In the genomic region with DNA sequence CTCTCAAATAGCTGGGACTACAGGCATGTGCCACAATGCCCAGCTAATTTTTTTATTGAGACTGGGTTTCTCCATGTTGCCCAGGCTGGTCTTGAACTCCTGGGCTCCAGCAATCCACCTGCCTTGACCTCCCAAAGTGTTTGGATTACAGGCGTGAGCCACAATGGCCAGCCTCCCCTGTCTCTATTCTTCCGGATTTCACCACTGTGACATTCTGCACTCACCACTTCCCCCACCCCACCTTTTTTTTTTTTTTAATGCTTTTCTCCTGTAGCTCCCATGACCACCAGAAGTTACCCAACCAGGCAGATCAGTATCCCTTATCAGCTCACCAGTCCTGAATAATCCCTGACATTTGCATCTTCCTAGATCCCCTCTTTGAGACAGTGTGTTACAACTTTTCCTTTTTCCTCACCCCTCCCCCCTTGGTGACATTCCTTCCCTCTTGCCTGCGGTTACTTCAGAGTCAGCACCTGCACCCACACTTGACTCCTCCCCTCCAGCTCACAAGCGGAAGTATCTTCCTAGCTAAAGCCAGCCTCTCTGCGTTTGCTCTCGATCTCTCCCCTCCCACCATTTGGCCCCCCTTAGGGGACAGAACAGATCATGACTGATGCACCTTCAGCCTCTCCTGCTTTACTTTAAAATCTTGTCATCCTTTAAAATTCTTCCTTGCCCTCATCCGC, we compare ENCODE assay signal across 9 cellular contexts. TPM values are rescaled to one million over a fixed set of nuclear protein-coding genes. Genes with fewer than 3 reads are reported as not detected.
DNase-seq lines count a peak whose midpoint lies in the region; ATAC-seq and TF ChIP-seq lines count a peak whose summit lies in the region.
"Had no signal": no experiment of that assay in that cellular context is flagged by ENCODE, and none has a peak within 500 bp of the region (broad histone marks: within the 10 kb centered on the region; RNA-seq: fewer than 3 reads in every experiment).

No MANE protein-coding gene starts in this region.

- DNase-seq in GM19238 (ENCODE audit: insufficient read length, low spot score) (peak; percentile 54), OCI-LY7 (ENCODE audit: low spot score) (peak; percentile 95), heart left ventricle (peak in 4 of 5 donors; percentile 32 to 52 (median 48)), esophagus muscularis mucosa (ENCODE audit: extremely low spot score) (no peak)
- DNase-seq in activated T-cell treated with anti-CD3 and anti-CD28 coated beads, Interleukin-2, amount 50 U/mL, for 4 hours: peak; percentile 59
- DNase-seq: psoas muscle had no signal

- peaks cover 46% of the 10 kb centered on the region for H3K4me1 Mint-ChIP-seq in activated T-cell treated with anti-CD3 and anti-CD28 coated beads, Interleukin-2, amount 50 U/mL, for 4 hours (ENCODE audit: low read depth)

- H3K9ac ChIP-seq in BLaER1: peak overlapping the region; percentile 60; the same call in 1 of the 2 replicates

- BruUV-seq in OCI-LY7 (replicated peaks; lab: Mats Ljungman, UMichigan): no TSS peak

- no peak for TF ChIP-seq CTCF in OCI-LY7 (conservative IDR thresholded peaks at IDR 0.05; ENCODE audit: low read length)
- no peak for TF ChIP-seq CTCF in heart left ventricle (IDR thresholded peaks at IDR 0.05)
- no peak for TF ChIP-seq CTCF in esophagus muscularis mucosa (IDR thresholded peaks at IDR 0.05)

- H3K36me3 Mint-ChIP-seq in activated T-cell treated with anti-CD3 and anti-CD28 coated beads, Interleukin-2, amount 50 U/mL, for 4 hours (ENCODE audit: insufficient read depth): no peaks in the 10 kb centered on the region

- no peak for TF ChIP-seq EP300 in esophagus muscularis mucosa (IDR thresholded peaks at IDR 0.05)

- H3K36me3 ChIP-seq in BLaER1: no peaks in the 10 kb centered on the region
- H3K36me3 ChIP-seq in OCI-LY7 (ENCODE audit: insufficient read depth, low read length): no peaks in the 10 kb centered on the region
- H3K36me3 ChIP-seq in heart left ventricle: no peaks in the 10 kb centered on the region
- H3K36me3 ChIP-seq in esophagus muscularis mucosa: no peaks in the 10 kb centered on the region

- peaks cover 35% of the 10 kb centered on the region for H3K4me1 ChIP-seq in BLaER1
- H3K4me1 ChIP-seq in OCI-LY7 (ENCODE audit: insufficient read depth, low read length, poor library complexity, severe bottlenecking): peaks cover 59% of the 10 kb centered on the region
- H3K4me1 ChIP-seq in heart left ventricle: peaks cover 0 to 28% (median 0%) of the 10 kb centered on the region in 12 donors
- H3K4me1 ChIP-seq in esophagus muscularis mucosa: no peaks in the 10 kb centered on the region
- H3K4me1 ChIP-seq: psoas muscle had no signal

- WGBS in heart left ventricle, 4 donors: 63 to 79% (median 76%) methylated on average over 7 of the region's 7 CpGs
- WGBS in esophagus muscularis mucosa: 52% methylated on average over 7 of the region's 7 CpGs

- H3K79me2 ChIP-seq in OCI-LY7 (ENCODE audit: insufficient read depth, low read depth, low read length): no peaks in the 10 kb centered on the region

- H3K9me3 ChIP-seq in BLaER1: no peaks in the 10 kb centered on the region
- H3K9me3 ChIP-seq in OCI-LY7 (ENCODE audit: low read length): no peaks in the 10 kb centered on the region
- H3K9me3 ChIP-seq in heart left ventricle: no peaks in the 10 kb centered on the region
- no peaks in the 10 kb centered on the region for H3K9me3 ChIP-seq in esophagus muscularis mucosa
- H3K9me3 ChIP-seq: psoas muscle had no signal

- H3K4me2 ChIP-seq in BLaER1 (peak overlapping the region; percentile 87), OCI-LY7 (ENCODE audit: low read length) (peak overlapping the region; percentile 88)

- no peaks in the 10 kb centered on the region for H4K20me1 ChIP-seq in BLaER1
- no peaks in the 10 kb centered on the region for H4K20me1 ChIP-seq in OCI-LY7 (ENCODE audit: insufficient read depth, low read length)

- no peaks in the 10 kb centered on the region for H3K9me2 ChIP-seq in OCI-LY7 (ENCODE audit: insufficient read depth, low read length)

- peak overlapping the region; percentile 43 for H2AFZ ChIP-seq in OCI-LY7 (ENCODE audit: low read length)

- intact Hi-C loops in OCI-LY7 (cut with micrococcal nuclease; ENCODE audit: unreplicated experiment): loop anchor here (1.0 kb wide), 2 partner anchors 10 to 81 kb away; a partner anchor contains a TSS
- intact Hi-C loops in heart left ventricle (cut with DNase I): no loop called here
- intact Hi-C loops in esophagus muscularis mucosa (cut with DNase I): no loop called here

- H3K4me3 Mint-ChIP-seq in activated T-cell treated with anti-CD3 and anti-CD28 coated beads, Interleukin-2, amount 50 U/mL, for 4 hours: peak overlapping the region; percentile 66

- H3K4me3 ChIP-seq in BLaER1 (0 out of 2 replicates have a peak overlapping the region, but pooled peaks have one; percentile 14), OCI-LY7 (ENCODE audit: low read depth, low read length, poor library complexity, severe bottlenecking) (peak overlapping the region; percentile 62), heart left ventricle (peak overlapping the region in 2 of 12 donors; percentile 12 to 21), skin epidermis (peak overlapping the region in 3 of 7 experiments; percentile 1 to 25 (median 8)), esophagus muscularis mucosa (peak overlapping the region in 1 of 4 donors; percentile 9)
- H3K4me3 ChIP-seq: psoas muscle had no signal

- H3K27me3 ChIP-seq in BLaER1: no peaks in the 10 kb centered on the region
- H3K27me3 ChIP-seq in heart left ventricle: no peaks in the 10 kb centered on the region
- H3K27me3 ChIP-seq in esophagus muscularis mucosa: no peaks in the 10 kb centered on the region

- H3K27me3 Mint-ChIP-seq in activated T-cell treated with anti-CD3 and anti-CD28 coated beads, Interleukin-2, amount 50 U/mL, for 4 hours (ENCODE audit: low read depth): no peaks in the 10 kb centered on the region

- POLR2A ChIA-PET in OCI-LY7 (lab: Charles Lee): interaction anchor here (0.6 to 4.3 kb wide), 16 partner anchors 8 to 737 kb away, joined by 3 to 72 read pairs (median 6); a partner anchor contains a TSS

- ATAC-seq in HG03196 (IDR thresholded peaks at IDR 0.05; ENCODE audit: unreplicated experiment): peak; percentile 63
- ATAC-seq in activated T-cell treated with anti-CD3 and anti-CD28 coated beads, Interleukin-2, amount 50 U/mL, for 4 hours: peak; percentile 69 to 74
- ATAC-seq in heart left ventricle: peak in 3 of 4 donors; percentile 72 to 83 (median 78)

- no peaks in the 10 kb centered on the region for H3K9me3 Mint-ChIP-seq in activated T-cell treated with anti-CD3 and anti-CD28 coated beads, Interleukin-2, amount 50 U/mL, for 4 hours

- CTCF ChIA-PET in OCI-LY7 (lab: Charles Lee; ENCODE audit: unreplicated experiment): interaction anchor here (0.8 to 1.4 kb wide), 2 partner anchors 9 to 12 kb away, joined by 5 read pairs; no protein-coding TSS in a partner anchor

- H3K27ac ChIP-seq in BLaER1 (peak overlapping the region; percentile 69), OCI-LY7 (ENCODE audit: low read depth, low read length, poor library complexity, severe bottlenecking) (peak overlapping the region; percentile 98), heart left ventricle (peak overlapping the region in 1 of 12 donors; percentile 89), skin epidermis (peak overlapping the region in 18 of 21 experiments; percentile 1 to 86 (median 59)), esophagus muscularis mucosa (replicated peaks in 1 of 4) (peak overlapping the region in 1 of 4 donors; percentile 2)
- H3K27ac ChIP-seq: psoas muscle had no signal

- no peak for TF ChIP-seq POLR2A in heart left ventricle (IDR thresholded peaks at IDR 0.05)
- no peak for TF ChIP-seq POLR2A in esophagus muscularis mucosa (IDR thresholded peaks at IDR 0.05; ENCODE audit: low read depth)

RNA-seq across cellular contexts. Expression of a gene that starts 13.5 kb away (rescaled TPM):
- total RNA-seq in OCI-LY7 (2014; rRNA removed; shearing (Covaris generic)): 17.1 and 23.0 TPM in 2 replicates
- total RNA-seq in OCI-LY7 (2022) (41.3 and 42.5 TPM in 2 replicates), heart left ventricle (10 to 100 TPM; 16.8 to 28.6 (median 21.4) TPM), esophagus muscularis mucosa (10 to 100 TPM; 13.8 to 22.3 (median 20.2) TPM)
- 10 to 100 TPM; 28.7 to 30.6 (median 30.5) TPM for total RNA-seq in activated T-cell treated with anti-CD3 and anti-CD28 coated beads, Interleukin-2, amount 50 U/mL, for 4 hours
- polyA plus RNA-seq in heart left ventricle: 10 to 100 TPM in 1 of 2 donors, 1 to 10 TPM in 1; 9.7 to 21.2 TPM

RNA-seq across cellular contexts. Expression of a gene that starts 19.0 kb away (rescaled TPM):
- 41.4 and 47.0 TPM in 2 replicates for total RNA-seq in OCI-LY7 (2014; rRNA removed; shearing (Covaris generic))
- total RNA-seq in OCI-LY7 (2022) (87.6 and 93.6 TPM in 2 replicates), heart left ventricle (10 to 100 TPM; 55.7 to 95.7 (median 73.0) TPM), esophagus muscularis mucosa (10 to 100 TPM; 57.4 to 90.3 (median 73.5) TPM)
- 10 to 100 TPM; 72.3 to 82.9 (median 79.2) TPM for total RNA-seq in activated T-cell treated with anti-CD3 and anti-CD28 coated beads, Interleukin-2, amount 50 U/mL, for 4 hours
- polyA plus RNA-seq in heart left ventricle: 100 to 1,000 TPM in 1 of 2 donors, 10 to 100 TPM in 1; 73.3 to 152 TPM
